ENCODE assay signal across 2 cellular contexts in genomic region chr10:84049300-84050015, GRCh38.
TF ChIP-seq lines count a peak whose summit lies in the region.

No MANE protein-coding gene starts in this region.

TF ChIP-seq in IMR-90, 13 proteins besides CTCF, POLR2A, EP300 and RAD21:
- TF ChIP-seq MAZ (IDR thresholded peaks at IDR 0.05; ENCODE audit: borderline replicate concordance, low read depth, low read length) (no peak), MAFK (IDR thresholded peaks at IDR 0.05; ENCODE audit: low read depth, low read length) (peak; percentile 91), RFX5 (IDR thresholded peaks at IDR 0.05; ENCODE audit: low read depth, low read length) (no peak), USF2 (IDR thresholded peaks at IDR 0.05; ENCODE audit: low read depth, low read length) (no peak), FOS (IDR thresholded peaks at IDR 0.05; ENCODE audit: low read depth, low read length) (no peak), BHLHE40 (IDR thresholded peaks at IDR 0.05; ENCODE audit: low read depth, low read length) (no peak)

TF ChIP-seq in H1, 55 proteins besides CTCF, POLR2A, EP300 and RAD21:
- TF ChIP-seq YY1 (IDR thresholded peaks at IDR 0.05; ENCODE audit: low read depth, low read length): no peak
- TF ChIP-seq TEAD4 (IDR thresholded peaks at IDR 0.05; ENCODE audit: low read depth, low read length): no peak
- no peak for TF ChIP-seq RFX5 (IDR thresholded peaks at IDR 0.05; ENCODE audit: borderline replicate concordance, low read depth, low read length)
- peak; percentile 75 for TF ChIP-seq MAFK (IDR thresholded peaks at IDR 0.05; ENCODE audit: low read depth, low read length)
- TF ChIP-seq ATF3 (IDR thresholded peaks at IDR 0.05; ENCODE audit: insufficient read depth, low read depth, low read length): no peak
- TF ChIP-seq SP4 (IDR thresholded peaks at IDR 0.05; ENCODE audit: low read length): no peak
- no peak for TF ChIP-seq RXRA (IDR thresholded peaks at IDR 0.05; ENCODE audit: insufficient read depth, low read depth, low read length)
